1 cellular context compared by ENCODE assay signal in genomic region chr4:44235897-44236296, GRCh38.
TF ChIP-seq lines count a peak whose summit lies in the region.

No MANE protein-coding gene starts in this region.

TF ChIP-seq in H1, 55 proteins besides CTCF, POLR2A, EP300 and RAD21:
- TF ChIP-seq BCL11A (IDR thresholded peaks at IDR 0.05; ENCODE audit: low read depth in 2 of 2, low read length in 2 of 2) = no peak
- TF ChIP-seq CBX5 (IDR thresholded peaks at IDR 0.05; ENCODE audit: low read depth, low read length) = no peak
